In genomic region chr5:75511435-75512382, GRCh38 we compare ENCODE assay signal across 8 cellular contexts. TPM values are rescaled to one million over a fixed set of nuclear protein-coding genes. Genes with fewer than 3 reads are reported as not detected.
DNase-seq lines count a peak whose midpoint lies in the region; ATAC-seq and TF ChIP-seq lines count a peak whose summit lies in the region.

Gene CERT1 (minus strand): TSS chr5:75511629. CDS start chr5:75511207, 422 bp downstream.
Gene POLK (plus strand): TSS chr5:75511891.

- ATAC-seq in HG03460 (IDR thresholded peaks at IDR 0.05; ENCODE audit: unreplicated experiment) = peak; percentile 76

- intact Hi-C loops in colonic mucosa (cut with DNase I) = no loop called here

- peak within 1 kb of the TSS; percentile 91 for H3K27ac ChIP-seq in colonic mucosa
- H3K27ac ChIP-seq in layer of hippocampus (ENCODE audit: low read depth, low read length) = peak within 1 kb of the TSS; percentile 95

- H3K9me3 ChIP-seq in BE2C = no peaks in the 10 kb centered on the region
- H3K9me3 ChIP-seq in colonic mucosa = no peaks in the 10 kb centered on the region

- DNase-seq in BE2C (peak; percentile 99), GM19240 (ENCODE audit: insufficient read length, low spot score) (peak; percentile 43), NCI-H526 (lab: John Stamatoyannopoulos, UW) (peak; percentile 91 to 97), colonic mucosa (peak; percentile 99)
- peak; percentile 97 for DNase-seq in activated CD4-positive, alpha-beta T cell treated with anti-CD3 and anti-CD28 coated beads for 48 hours
- peak; percentile 83 to 90 for DNase-seq in stimulated activated CD4-positive, alpha-beta T cell treated with anti-CD3 and anti-CD28 coated beads, Interleukin-1b, Interleukin-23, amount 100 ng/mL, for 4 hours (ENCODE audit: low read depth in 2 of 2)

- H3K4me1 ChIP-seq in BE2C = peaks cover 4% of the 10 kb centered on the region
- peaks cover 6% of the 10 kb centered on the region for H3K4me1 ChIP-seq in colonic mucosa

- H3K36me3 ChIP-seq in BE2C (no peaks in the 10 kb centered on the region; the same call in 1 of the 2 replicates), colonic mucosa (no peaks in the 10 kb centered on the region)

- TF ChIP-seq CTCF in BE2C (IDR thresholded peaks at IDR 0.05; ENCODE audit: low read depth, low read length) (no peak), colonic mucosa (IDR thresholded peaks at IDR 0.05) (no peak)

- peak within 1 kb of the TSS; percentile 88 to 96 for H3K9ac ChIP-seq in colonic mucosa (ENCODE audit: low read depth in 2 of 2, low read length in 2 of 2)

- H3K4me3 ChIP-seq in BE2C (ENCODE audit: low read depth, low read length) (peak within 1 kb of the TSS; percentile 93), colonic mucosa (peak within 1 kb of the TSS; percentile 87)

- no peaks in the 10 kb centered on the region for H3K27me3 ChIP-seq in BE2C
- H3K27me3 ChIP-seq in colonic mucosa = no peaks in the 10 kb centered on the region
- H3K27me3 ChIP-seq in layer of hippocampus (ENCODE audit: control insufficient read depth, insufficient read depth, low read length) = no peaks in the 10 kb centered on the region

RNA-seq across cellular contexts. Expression of gene CERT1, which starts in this region (rescaled TPM):
- 35.5 TPM for polyA plus RNA-seq in BE2C (2012; ENCODE audit: insufficient read depth, insufficient read length, low read depth)
- total RNA-seq in colonic mucosa = 10 to 100 TPM; 34.0 to 44.5 TPM

RNA-seq across cellular contexts. Expression of gene POLK, which starts in this region (rescaled TPM):
- polyA plus RNA-seq in BE2C (2012; ENCODE audit: insufficient read depth, insufficient read length, low read depth) = 13.8 TPM
- total RNA-seq in colonic mucosa = 10 to 100 TPM; 13.7 to 16.8 TPM

Comparison
In these comparisons a context has a peak if more than half of its experiments do, and no peak if none do; other contexts are left out.
1. Peak in every context shown above with its lines: DNase-seq, ATAC-seq, H3K4me3 ChIP-seq and H3K27ac ChIP-seq.
2. DNase-seq: peak in every context shown above with its lines; median percentile 99 in BE2C; 99 in colonic mucosa; 97 in activated CD4-positive, alpha-beta T cell treated with anti-CD3 and anti-CD28 coated beads for 48 hours; 94 in NCI-H526; 86 in stimulated activated CD4-positive, alpha-beta T cell treated with anti-CD3 and anti-CD28 coated beads, Interleukin-1b, Interleukin-23, amount 100 ng/mL, for 4 hours; 43 in GM19240.